8 cellular contexts compared by ENCODE assay signal in genomic region chr5:124649548-124650501, GRCh38.
DNase-seq lines count a peak whose midpoint lies in the region; ATAC-seq and TF ChIP-seq lines count a peak whose summit lies in the region.

No MANE protein-coding gene starts in this region.

- H3K9me2 ChIP-seq in SU-DHL-6 (replicated peaks; ENCODE audit: insufficient read depth, low read length): no peaks in the 10 kb centered on the region

- DNase-seq in GM06990 (ENCODE audit: extremely low read depth, insufficient read length) (peak; percentile 88), HFF-Myc (ENCODE audit: extremely low read depth, low read depth) (peak; percentile 95), NCI-H1048 (lab: John Stamatoyannopoulos, UW) (peak; percentile 44), adrenal gland (peak; percentile 44 to 86 (median 63)), left ventricle myocardium superior (peak; percentile 84), posterior cingulate gyrus (no peak)
- DNase-seq in stimulated activated CD4-positive, alpha-beta T cell treated with anti-CD3 and anti-CD28 coated beads, Interleukin-12 subunit alpha, Interleukin-12 subunit beta, amount 100 ng/mL, for 48 hours (ENCODE audit: low read depth in 2 of 3, low spot score in 1 of 3): peak; percentile 16 to 35 (median 24)

- TF ChIP-seq CTCF in GM06990 (IDR thresholded peaks at IDR 0.05; ENCODE audit: insufficient read depth, low read length, poor library complexity, severe bottlenecking) (no peak), HFF-Myc (IDR thresholded peaks at IDR 0.05; ENCODE audit: low read depth, low read length, missing control alignments) (no peak), SU-DHL-6 (IDR thresholded peaks at IDR 0.05; ENCODE audit: insufficient read depth, low read length, poor library complexity, severe bottlenecking) (no peak), adrenal gland (IDR thresholded peaks at IDR 0.05) (no peak)

- H3K9me3 ChIP-seq in SU-DHL-6 (ENCODE audit: insufficient read depth, low read length) (no peaks in the 10 kb centered on the region), adrenal gland (replicated peaks in 1 of 3) (no peaks in the 10 kb centered on the region)

- ATAC-seq in left ventricle myocardium superior: peak; percentile 51

- no peak for TF ChIP-seq POLR2A in adrenal gland (IDR thresholded peaks at IDR 0.05)

- peak overlapping the region; percentile 98 for H3K27ac ChIP-seq in SU-DHL-6 (ENCODE audit: low read depth, low read length)
- peak overlapping the region in 2 of 5 donors; percentile 15 to 22 for H3K27ac ChIP-seq in adrenal gland

- H3K36me3 ChIP-seq in GM06990 (ENCODE audit: control insufficient read depth, insufficient read depth, low read length) (peaks cover 3% of the 10 kb centered on the region), SU-DHL-6 (ENCODE audit: low read length) (peaks cover 14% of the 10 kb centered on the region; the same call in 1 of the 2 replicates), adrenal gland (replicated peaks in 1 of 2) (peaks cover 0 to 10% of the 10 kb centered on the region in 2 donors)

- 40 to 44% (median 41%) methylated on average over 15 of the region's 15 CpGs for WGBS in adrenal gland, 4 donors

- no peak overlapping the region for H2AFZ ChIP-seq in SU-DHL-6 (ENCODE audit: low read depth, low read length, severe bottlenecking)

- peaks cover 65% of the 10 kb centered on the region for H3F3A ChIP-seq in SU-DHL-6 (ENCODE audit: insufficient read depth)

- peaks cover 74% of the 10 kb centered on the region for H3K79me2 ChIP-seq in SU-DHL-6 (ENCODE audit: insufficient read depth, low read length)

- H3K27me3 ChIP-seq in GM06990 (replicated peaks; ENCODE audit: control insufficient read depth, insufficient read depth, low read length) (no peaks in the 10 kb centered on the region), SU-DHL-6 (ENCODE audit: low read length) (no peaks in the 10 kb centered on the region), adrenal gland (no peaks in the 10 kb centered on the region)

- H4K20me1 ChIP-seq in SU-DHL-6 (ENCODE audit: low read depth, low read length): no peaks in the 10 kb centered on the region

- H3K4me2 ChIP-seq in SU-DHL-6 (ENCODE audit: low read depth, low read length, poor library complexity, severe bottlenecking): peak overlapping the region; percentile 93

- intact Hi-C loops in adrenal gland (cut with DNase I) (loop anchor here in 1 of 2 donors (10.0 kb wide), 1 partner anchor 85 kb away; no protein-coding TSS in a partner anchor), left ventricle myocardium superior (cut with micrococcal nuclease) (loop anchor here (5.0 kb wide), 1 partner anchor 97 kb away; the partner anchor contains the start of gene ZNF608), posterior cingulate gyrus (cut with DNase I) (no loop called here)

- peaks cover 13 to 37% of the 10 kb centered on the region in 2 donors for H3K4me1 ChIP-seq in adrenal gland (replicated peaks in 1 of 2)

- no peak overlapping the region; the same call in 1 of the 2 replicates for H3K4me3 ChIP-seq in GM06990 (replicated peaks; ENCODE audit: low read depth, low read length)
- H3K4me3 ChIP-seq in HFF-Myc (replicated peaks; ENCODE audit: low read depth, low read length): peak overlapping the region; percentile 14
- peak overlapping the region; percentile 45 for H3K4me3 ChIP-seq in SU-DHL-6 (ENCODE audit: insufficient read depth, low read length, poor library complexity, severe bottlenecking)
- H3K4me3 ChIP-seq in adrenal gland: peak overlapping the region in 1 of 4 donors; percentile 29

- peak overlapping the region; percentile 76 for H3K9ac ChIP-seq in SU-DHL-6 (ENCODE audit: low read length)

Comparison
In these comparisons a context has a peak if more than half of its experiments do, and no peak if none do; other contexts are left out.
1. DNase-seq: peak in GM06990 (single experiment), HFF-Myc (single experiment), NCI-H1048 (single experiment), adrenal gland (7 of 7), left ventricle myocardium superior (single experiment) and stimulated activated CD4-positive, alpha-beta T cell treated with anti-CD3 and anti-CD28 coated beads, Interleukin-12 subunit alpha, Interleukin-12 subunit beta, amount 100 ng/mL, for 48 hours (3 of 3); none in posterior cingulate gyrus (0 of 10).